Comparison of ENCODE assay signal across 22 cellular contexts in genomic region chr2:69173706-69174105, GRCh38.
"Had no signal": no experiment of that assay in that cellular context is flagged by ENCODE, and none has a peak within 500 bp of the region (broad histone marks: within the 10 kb centered on the region; RNA-seq: fewer than 3 reads in every experiment).

No MANE protein-coding gene starts in this region.

- H3K27ac ChIP-seq: body of pancreas, foreskin keratinocyte, SJSA1, suprapubic skin, upper lobe of left lung had no signal

- H3K4me3 ChIP-seq: body of pancreas, SJSA1, suprapubic skin, upper lobe of left lung had no signal

- ATAC-seq: body of pancreas; foreskin keratinocyte; left ventricle myocardium superior; natural killer cell treated with Interleukin-12 subunit alpha and Interleukin-12 subunit beta and Interleukin-15 and Interleukin-18, amount 100 ng/mL, for 72 hours; T-helper 17 cell had no signal

- DNase-seq: activated B cell treated with CpG ODN at 0.5 μM for 24 hours; activated CD4-positive, alpha-beta T cell treated with anti-CD3 and anti-CD28 coated beads for 4 hours; activated CD4-positive, alpha-beta T cell treated with anti-CD3 and anti-CD28 coated beads, Interleukin-2, amount 50 U/mL, for 48 hours; activated naive CD4-positive, alpha-beta T cell treated with Interleukin-2 at 50 U/mL for 16 hours; activated naive CD8-positive, alpha-beta T cell treated with anti-CD3 and anti-CD28 coated beads for 36 hours; activated T-cell treated with anti-CD3 and anti-CD28 coated beads, Interleukin-2, amount 50 U/mL, for 48 hours; amygdala; body of pancreas; cortex of kidney; foreskin keratinocyte; hippocampal formation; left ventricle myocardium superior; mammary epithelial cell; midbrain; stimulated activated CD4-positive, alpha-beta T cell treated with anti-CD3 and anti-CD28 coated beads, Interleukin-12 subunit alpha, Interleukin-12 subunit beta, amount 100 ng/mL, for 4 hours; stimulated activated CD4-positive, alpha-beta T cell treated with anti-CD3 and anti-CD28 coated beads, Interleukin-4, amount 100 ng/mL, for 4 hours; T-helper 17 cell; upper lobe of left lung had no signal

- H3K27me3 ChIP-seq: body of pancreas, foreskin keratinocyte, SJSA1, suprapubic skin, upper lobe of left lung had no signal

- H3K9me3 ChIP-seq: body of pancreas, SJSA1, suprapubic skin, upper lobe of left lung had no signal

- H3K36me3 ChIP-seq: suprapubic skin, upper lobe of left lung had no signal

- FAIRE-seq: islet of Langerhans had no signal

- H3K4me1 ChIP-seq: body of pancreas had no signal
